In genomic region chr3:93973160-93974126, GRCh38 we compare ENCODE assay signal across 1 cellular context.
A peak's percentile ranks its signal among the peaks of the same experiment; 100 is the strongest.
TF ChIP-seq lines count a peak whose summit lies in the region.

Gene PROS1 (minus strand): TSS chr3:93973896. CDS start chr3:93973749, 147 bp downstream.

TF ChIP-seq in K562, 482 proteins besides CTCF, POLR2A, EP300 and RAD21 (continued from another document):
- TF ChIP-seq ZBTB40 (IDR thresholded peaks at IDR 0.05) = no peak
- no peak for TF ChIP-seq ZBTB40 (CRISPR knock-in tag; IDR thresholded peaks at IDR 0.05)
- TF ChIP-seq STAT5B (CRISPR knock-in tag; IDR thresholded peaks at IDR 0.05) = no peak
- TF ChIP-seq, protein P1, sequence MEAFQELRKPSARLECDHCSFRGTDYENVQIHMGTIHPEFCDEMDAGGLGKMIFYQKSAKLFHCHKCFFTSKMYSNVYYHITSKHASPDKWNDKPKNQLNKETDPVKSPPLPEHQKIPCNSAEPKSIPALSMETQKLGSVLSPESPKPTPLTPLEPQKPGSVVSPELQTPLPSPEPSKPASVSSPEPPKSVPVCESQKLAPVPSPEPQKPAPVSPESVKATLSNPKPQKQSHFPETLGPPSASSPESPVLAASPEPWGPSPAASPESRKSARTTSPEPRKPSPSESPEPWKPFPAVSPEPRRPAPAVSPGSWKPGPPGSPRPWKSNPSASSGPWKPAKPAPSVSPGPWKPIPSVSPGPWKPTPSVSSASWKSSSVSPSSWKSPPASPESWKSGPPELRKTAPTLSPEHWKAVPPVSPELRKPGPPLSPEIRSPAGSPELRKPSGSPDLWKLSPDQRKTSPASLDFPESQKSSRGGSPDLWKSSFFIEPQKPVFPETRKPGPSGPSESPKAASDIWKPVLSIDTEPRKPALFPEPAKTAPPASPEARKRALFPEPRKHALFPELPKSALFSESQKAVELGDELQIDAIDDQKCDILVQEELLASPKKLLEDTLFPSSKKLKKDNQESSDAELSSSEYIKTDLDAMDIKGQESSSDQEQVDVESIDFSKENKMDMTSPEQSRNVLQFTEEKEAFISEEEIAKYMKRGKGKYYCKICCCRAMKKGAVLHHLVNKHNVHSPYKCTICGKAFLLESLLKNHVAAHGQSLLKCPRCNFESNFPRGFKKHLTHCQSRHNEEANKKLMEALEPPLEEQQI (IDR thresholded peaks at IDR 0.05) = no peak
- TF ChIP-seq ARID3B (CRISPR knock-in tag; IDR thresholded peaks at IDR 0.05; ENCODE audit: borderline replicate concordance) = no peak
- TF ChIP-seq TCF7L2 (IDR thresholded peaks at IDR 0.05; ENCODE audit: low read depth, low read length) = no peak
- TF ChIP-seq, protein P2, sequence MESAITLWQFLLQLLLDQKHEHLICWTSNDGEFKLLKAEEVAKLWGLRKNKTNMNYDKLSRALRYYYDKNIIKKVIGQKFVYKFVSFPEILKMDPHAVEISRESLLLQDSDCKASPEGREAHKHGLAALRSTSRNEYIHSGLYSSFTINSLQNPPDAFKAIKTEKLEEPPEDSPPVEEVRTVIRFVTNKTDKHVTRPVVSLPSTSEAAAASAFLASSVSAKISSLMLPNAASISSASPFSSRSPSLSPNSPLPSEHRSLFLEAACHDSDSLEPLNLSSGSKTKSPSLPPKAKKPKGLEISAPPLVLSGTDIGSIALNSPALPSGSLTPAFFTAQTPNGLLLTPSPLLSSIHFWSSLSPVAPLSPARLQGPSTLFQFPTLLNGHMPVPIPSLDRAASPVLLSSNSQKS (CRISPR knock-in tag; IDR thresholded peaks at IDR 0.05) = no peak
- TF ChIP-seq NFE2L1 (tag; IDR thresholded peaks at IDR 0.05; ENCODE audit: borderline replicate concordance, low read depth) = no peak
- no peak for TF ChIP-seq HDAC2 (IDR thresholded peaks at IDR 0.05)
- TF ChIP-seq ZNF282 (CRISPR knock-in tag; IDR thresholded peaks at IDR 0.05) = no peak
- TF ChIP-seq CHD4 (IDR thresholded peaks at IDR 0.05; ENCODE audit: insufficient read depth, insufficient replicate concordance, low read depth, low read length, poor library complexity, severe bottlenecking) = no peak
- TF ChIP-seq ZNF354B (CRISPR knock-in tag; IDR thresholded peaks at IDR 0.05) = no peak
- no peak for TF ChIP-seq CAMTA2 (CRISPR knock-in tag; conservative IDR thresholded peaks at IDR 0.05)
- TF ChIP-seq KLF10 (CRISPR knock-in tag; IDR thresholded peaks at IDR 0.05) = no peak
- TF ChIP-seq CBX3 (IDR thresholded peaks at IDR 0.05; ENCODE audit: borderline replicate concordance in 1 of 2, low read length in 2 of 2) = 0 out of 3 replicates have a peak, but pooled peaks of 1 of the 2 experiments have one; percentile 26
- TF ChIP-seq NCOR1 (IDR thresholded peaks at IDR 0.05) = peak; percentile 59
- TF ChIP-seq DMBX1 (CRISPR knock-in tag; IDR thresholded peaks at IDR 0.05; ENCODE audit: borderline replicate concordance) = no peak
- no peak for TF ChIP-seq ZNF699 (CRISPR knock-in tag; IDR thresholded peaks at IDR 0.05; ENCODE audit: insufficient replicate concordance)
- peak; percentile 86 for TF ChIP-seq RB1 (IDR thresholded peaks at IDR 0.05; ENCODE audit: low read depth)
- no peak for TF ChIP-seq ZNF79 (CRISPR knock-in tag; IDR thresholded peaks at IDR 0.05; ENCODE audit: low read depth)
- no peak for TF ChIP-seq BRD9 (IDR thresholded peaks at IDR 0.05; ENCODE audit: low read depth, partially characterized antibody)
- TF ChIP-seq NCOA6 (IDR thresholded peaks at IDR 0.05) = no peak
- no peak for TF ChIP-seq RFX5 (IDR thresholded peaks at IDR 0.05; ENCODE audit: low read depth, low read length)
- peak in 1 of 2 experiments; percentile 83; a peak in 2 of 4 replicates for TF ChIP-seq TBL1XR1 (IDR thresholded peaks at IDR 0.05; ENCODE audit: low read length in 2 of 2)
- TF ChIP-seq NKRF (IDR thresholded peaks at IDR 0.05; ENCODE audit: borderline replicate concordance) = no peak
- TF ChIP-seq, protein P3, sequence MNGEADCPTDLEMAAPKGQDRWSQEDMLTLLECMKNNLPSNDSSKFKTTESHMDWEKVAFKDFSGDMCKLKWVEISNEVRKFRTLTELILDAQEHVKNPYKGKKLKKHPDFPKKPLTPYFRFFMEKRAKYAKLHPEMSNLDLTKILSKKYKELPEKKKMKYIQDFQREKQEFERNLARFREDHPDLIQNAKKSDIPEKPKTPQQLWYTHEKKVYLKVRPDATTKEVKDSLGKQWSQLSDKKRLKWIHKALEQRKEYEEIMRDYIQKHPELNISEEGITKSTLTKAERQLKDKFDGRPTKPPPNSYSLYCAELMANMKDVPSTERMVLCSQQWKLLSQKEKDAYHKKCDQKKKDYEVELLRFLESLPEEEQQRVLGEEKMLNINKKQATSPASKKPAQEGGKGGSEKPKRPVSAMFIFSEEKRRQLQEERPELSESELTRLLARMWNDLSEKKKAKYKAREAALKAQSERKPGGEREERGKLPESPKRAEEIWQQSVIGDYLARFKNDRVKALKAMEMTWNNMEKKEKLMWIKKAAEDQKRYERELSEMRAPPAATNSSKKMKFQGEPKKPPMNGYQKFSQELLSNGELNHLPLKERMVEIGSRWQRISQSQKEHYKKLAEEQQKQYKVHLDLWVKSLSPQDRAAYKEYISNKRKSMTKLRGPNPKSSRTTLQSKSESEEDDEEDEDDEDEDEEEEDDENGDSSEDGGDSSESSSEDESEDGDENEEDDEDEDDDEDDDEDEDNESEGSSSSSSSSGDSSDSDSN (IDR thresholded peaks at IDR 0.05; ENCODE audit: borderline replicate concordance in 1 of 2, low read depth in 2 of 2, low read length in 2 of 2) = peak; percentile 99
- TF ChIP-seq RCOR1 (IDR thresholded peaks at IDR 0.05; ENCODE audit: borderline replicate concordance in 1 of 2, low read depth in 2 of 2, low read length in 2 of 2) = peak in 1 of 2 experiments; percentile 86; a peak in 1 of 4 replicates
- TF ChIP-seq ATF7 (IDR thresholded peaks at IDR 0.05) = peak; percentile 70
- TF ChIP-seq SMARCB1 (IDR thresholded peaks at IDR 0.05; ENCODE audit: insufficient read length, low read depth) = no peak
- no peak for TF ChIP-seq ZNF324 (CRISPR knock-in tag; IDR thresholded peaks at IDR 0.05)
- no peak for TF ChIP-seq MTA2 (IDR thresholded peaks at IDR 0.05; ENCODE audit: low read depth)
- no peak for TF ChIP-seq ZNF77 (CRISPR knock-in tag; IDR thresholded peaks at IDR 0.05)
- TF ChIP-seq ZNF217 (CRISPR knock-in tag; IDR thresholded peaks at IDR 0.05) = no peak
- TF ChIP-seq ETS2 (tag; IDR thresholded peaks at IDR 0.05; ENCODE audit: borderline replicate concordance, poor library complexity, severe bottlenecking) = no peak
- TF ChIP-seq BRF1 (IDR thresholded peaks at IDR 0.05; ENCODE audit: borderline replicate concordance, extremely low read depth, insufficient read length) = no peak
- TF ChIP-seq FUS (optimal IDR thresholded peaks at IDR 0.05; ENCODE audit: low read depth, low read length) = peak; percentile 64
- TF ChIP-seq FOXJ3 (CRISPR knock-in tag; IDR thresholded peaks at IDR 0.05) = no peak
